In genomic region chr7:159160450-159160849, GRCh38 we compare ENCODE assay signal across 29 cellular contexts. TPM values are rescaled to one million over a fixed set of nuclear protein-coding genes. Genes with fewer than 3 reads are reported as not detected.
"Had no signal": no experiment of that assay in that cellular context is flagged by ENCODE, and none has a peak within 500 bp of the region (broad histone marks: within the 10 kb centered on the region; RNA-seq: fewer than 3 reads in every experiment).

No MANE protein-coding gene starts in this region.

- H3K36me3 ChIP-seq: ovary, spleen, suprapubic skin, tibial artery, transverse colon, upper lobe of right lung, uterus had no signal

- H3K4me3 ChIP-seq: ovary, psoas muscle, skin epidermis, smooth muscle cell, spleen, suprapubic skin, testis, tibial artery, transverse colon, upper lobe of right lung, uterus had no signal

- H3K79me2 ChIP-seq: parathyroid adenoma had no signal

- H3K27me3 ChIP-seq: ovary, suprapubic skin, testis, tibial artery, transverse colon, upper lobe of right lung, uterus had no signal

- H3K27ac ChIP-seq: ovary, parathyroid adenoma, psoas muscle, skin epidermis, spleen, suprapubic skin, testis, tibial artery, transverse colon, upper lobe of right lung, uterus had no signal

- H3K9ac ChIP-seq: parathyroid adenoma had no signal

- H3K4me1 ChIP-seq: parathyroid adenoma, psoas muscle, spleen, suprapubic skin, testis, tibial artery, transverse colon, upper lobe of right lung, uterus had no signal

- H3K4me2 ChIP-seq: smooth muscle cell had no signal

- DNase-seq: naive thymus-derived CD8-positive, alpha-beta T cell; nephron progenitor cell; occipital lobe; ovary; psoas muscle; right cardiac atrium; spleen; stimulated activated CD4-positive, alpha-beta T cell treated with anti-CD3 and anti-CD28 coated beads, Interleukin-12 subunit alpha, Interleukin-12 subunit beta, amount 100 ng/mL, for 4 hours; stimulated activated CD4-positive, alpha-beta T cell treated with anti-CD3 and anti-CD28 coated beads, Interleukin-1b, Interleukin-23, amount 100 ng/mL, for 48 hours; stimulated activated CD4-positive, alpha-beta T cell treated with anti-CD3 and anti-CD28 coated beads, Interleukin-4, amount 100 ng/mL, for 1 hour; stimulated activated CD4-positive, alpha-beta T cell treated with anti-CD3 and anti-CD28 coated beads, Interleukin-4, amount 100 ng/mL, for 4 hours; stimulated activated CD8-positive, alpha-beta memory T cell treated with anti-CD3 and anti-CD28 coated beads, Interleukin-4, amount 100 ng/mL, for 48 hours; stimulated activated naive CD4-positive, alpha-beta T cell; stimulated activated naive CD8-positive, alpha-beta T cell treated with anti-CD3 and anti-CD28 coated beads, Interleukin-15, amount 100 ng/mL, for 72 hours; stimulated activated naive CD8-positive, alpha-beta T cell treated with anti-CD3 and anti-CD28 coated beads, Interleukin-15, Interleukin-2, amounts not matched to agents 100 U/mL and 50 U/mL, for 24 hours; substantia nigra; testis; tibial artery; transverse colon; upper lobe of right lung; uterus had no signal

- ATAC-seq: naive thymus-derived CD8-positive, alpha-beta T cell; natural killer cell treated with Interleukin-12 subunit alpha and Interleukin-12 subunit beta and Interleukin-15 and Interleukin-18, amount 100 ng/mL, for 72 hours; psoas muscle; right cardiac atrium; sciatic nerve; stimulated activated memory B cell treated with anti-CD40 and anti-IgM and Interleukin-4, amounts not matched to agents 10 μg/mL and 1 μg/mL and 100 μg/mL, for 72 hours; stimulated activated naive CD8-positive, alpha-beta T cell treated with anti-CD3 and anti-CD28 coated beads, Interleukin-15, amount 100 ng/mL, for 72 hours; stimulated activated naive CD8-positive, alpha-beta T cell treated with anti-CD3 and anti-CD28 coated beads, Interleukin-15, Interleukin-2, amounts not matched to agents 100 U/mL and 50 U/mL, for 24 hours; upper lobe of right lung had no signal

- H2AFZ ChIP-seq: parathyroid adenoma had no signal

- H3K9me3 ChIP-seq: ovary, suprapubic skin, testis, tibial artery, transverse colon, upper lobe of right lung, uterus had no signal

RNA-seq across cellular contexts. Expression of gene VIPR2, which starts 15.8 kb away (rescaled TPM):
- total RNA-seq: osteoblast, smooth muscle cell had no signal
- polyA plus RNA-seq: smooth muscle cell had no signal
